ENCODE assay signal across 8 cellular contexts in genomic region chr19:57191141-57192063, GRCh38. TPM values are rescaled to one million over a fixed set of nuclear protein-coding genes. Genes with fewer than 3 reads are reported as not detected.
DNase-seq lines count a peak whose midpoint lies in the region; ATAC-seq and TF ChIP-seq lines count a peak whose summit lies in the region.

Gene ZNF264, plus strand, starts transcription at chr19:57191500. Its CDS starts 414 bp downstream, at chr19:57191914.

- no peaks in the 10 kb centered on the region for H3K27me3 Mint-ChIP-seq in dendritic cell treated with granulocyte-macrophage colony-stimulating factor and Interleukin-4, amounts not matched to agents 40 ng/mL and 50 ng/mL, for 4 days

- peaks cover 64% of the 10 kb centered on the region for H3K36me3 Mint-ChIP-seq in dendritic cell treated with granulocyte-macrophage colony-stimulating factor and Interleukin-4, amounts not matched to agents 40 ng/mL and 50 ng/mL, for 4 days (ENCODE audit: low read depth)

- peaks cover 30% of the 10 kb centered on the region for H3K4me1 Mint-ChIP-seq in dendritic cell treated with granulocyte-macrophage colony-stimulating factor and Interleukin-4, amounts not matched to agents 40 ng/mL and 50 ng/mL, for 4 days (ENCODE audit: low read depth)

- peak; percentile 85 for DNase-seq in AG10803 (ENCODE audit: low read depth)
- peak; percentile 76 for DNase-seq in NCI-H510A (lab: John Stamatoyannopoulos, UW)
- DNase-seq in activated CD4-positive, alpha-beta T cell treated with anti-CD3 and anti-CD28 coated beads, Interleukin-2, amount 50 U/mL, for 24 hours (ENCODE audit: low read depth in 1 of 2, low spot score in 1 of 2), result peak; percentile 77 to 86
- peak; percentile 90 for DNase-seq in left lobe of liver (ENCODE audit: low spot score)
- peak; percentile 89 to 93 for DNase-seq in stimulated activated CD4-positive, alpha-beta T cell treated with anti-CD3 and anti-CD28 coated beads, Interleukin-2, amount 100 ng/mL, for 24 hours

- ATAC-seq in HG03196 (IDR thresholded peaks at IDR 0.05; ENCODE audit: unreplicated experiment) (peak; percentile 95), left lobe of liver (peak; percentile 99)

- peak within 1 kb of the TSS; percentile 91 for H3K27ac Mint-ChIP-seq in dendritic cell treated with granulocyte-macrophage colony-stimulating factor and Interleukin-4, amounts not matched to agents 40 ng/mL and 50 ng/mL, for 4 days

- intact Hi-C loops in dendritic cell treated with granulocyte-macrophage colony-stimulating factor and Interleukin-4, amounts not matched to agents 40 ng/mL and 50 ng/mL, for 4 days (cut with micrococcal nuclease), result no loop called here

- H3K4me3 Mint-ChIP-seq in dendritic cell treated with granulocyte-macrophage colony-stimulating factor and Interleukin-4, amounts not matched to agents 40 ng/mL and 50 ng/mL, for 4 days, result peak within 1 kb of the TSS; percentile 88

- peak within 1 kb of the TSS; percentile 96 for H3K4me3 ChIP-seq in AG10803 (ENCODE audit: low read length)

- H3K9me3 Mint-ChIP-seq in dendritic cell treated with granulocyte-macrophage colony-stimulating factor and Interleukin-4, amounts not matched to agents 40 ng/mL and 50 ng/mL, for 4 days, result peaks cover 50% of the 10 kb centered on the region

- in situ Hi-C loops in GM18951 (cut with MboI; ENCODE audit: low sequenced_read_pairs, unreplicated experiment), result no loop called here

- no peak for TF ChIP-seq CTCF in AG10803 (conservative IDR thresholded peaks at IDR 0.05; ENCODE audit: low read length)

- peak; percentile 87 for TF ChIP-seq POLR2A in GM18951 (IDR thresholded peaks at IDR 0.05; ENCODE audit: extremely low read depth, insufficient read depth, insufficient read length)

RNA-seq across cellular contexts. Expression of gene ZNF264, which starts in this region (rescaled TPM):
- 16.3 TPM for total RNA-seq in left lobe of liver

Comparison
In these comparisons a context has a peak if more than half of its experiments do, and no peak if none do; other contexts are left out.
1. Peak in every context shown above with its lines: DNase-seq, ATAC-seq and H3K4me3 ChIP-seq.